Comparison of ENCODE assay signal across 27 cellular contexts in the genomic region with DNA sequence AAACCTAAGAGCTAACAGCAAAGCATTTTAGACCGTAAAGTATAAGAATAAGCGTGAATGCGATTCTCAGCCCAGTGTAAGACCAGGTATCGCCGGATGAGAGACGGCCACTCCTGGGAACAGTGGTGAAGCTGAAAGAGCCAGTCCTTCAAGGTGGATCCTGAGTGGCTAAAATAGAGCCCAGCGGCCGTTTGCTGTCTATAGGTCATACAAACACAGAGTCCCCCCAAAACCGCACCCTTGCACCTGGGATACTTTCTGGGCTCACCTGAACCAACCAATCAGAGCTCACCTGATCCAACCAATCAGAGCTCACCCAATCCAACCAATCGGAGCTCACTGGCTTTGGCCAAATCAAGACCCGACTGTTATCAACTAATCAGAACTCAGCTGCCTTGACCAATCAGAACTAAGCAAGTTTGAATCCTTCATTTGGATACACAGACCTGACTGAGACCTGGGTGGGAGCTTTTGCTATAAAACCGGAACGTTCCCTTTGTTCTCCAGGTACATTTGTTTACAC.
"Had no signal": no experiment of that assay in that cellular context is flagged by ENCODE, and none has a peak within 500 bp of the region (broad histone marks: within the 10 kb centered on the region; RNA-seq: fewer than 3 reads in every experiment).

No MANE protein-coding gene starts in this region.

- H3K36me3 ChIP-seq: ascending aorta, brain microvascular endothelial cell, neural progenitor cell, stomach, suprapubic skin, uterus had no signal

- FAIRE-seq: colon, endothelial cell of umbilical vein, frontal cortex had no signal

- H3K27ac ChIP-seq: ascending aorta, brain microvascular endothelial cell, dorsolateral prefrontal cortex, neural progenitor cell, skin epidermis, stomach, suprapubic skin, uterus had no signal

- H3K4me2 ChIP-seq: neural progenitor cell had no signal

- ATAC-seq: activated CD4-positive, CD25-positive, alpha-beta regulatory T cell treated with anti-CD3 and anti-CD28 coated beads, Interleukin-2, amount 50 U/mL, for 24 hours; activated T-cell treated with anti-CD3 and anti-CD28 coated beads, Interleukin-2, amount 50 U/mL, for 72 hours; effector memory CD8-positive, alpha-beta T cell; esophagus mucosa; naive thymus-derived CD8-positive, alpha-beta T cell; stimulated activated memory B cell treated with anti-CD40 and anti-IgM and Interleukin-4, amounts not matched to agents 10 μg/mL and 1 μg/mL and 100 μg/mL, for 72 hours had no signal

- H3K27me3 ChIP-seq: ascending aorta, brain microvascular endothelial cell, neural progenitor cell, stomach, uterus had no signal

- DNase-seq: activated CD4-positive, alpha-beta memory T cell treated with anti-CD3 and anti-CD28 coated beads, Interleukin-2, amount 10 ng/mL, durations not matched to agents 7 days and 5 days; activated CD4-positive, alpha-beta T cell treated with anti-CD3 and anti-CD28 coated beads, Interleukin-2, amount 10 ng/mL, durations not matched to agents 24 days and 14 days; activated effector memory CD4-positive, alpha-beta T cell treated with Interleukin-2 at 50 U/mL for 16 hours; activated naive CD4-positive, alpha-beta T cell treated with anti-CD3 and anti-CD28 coated beads, Interleukin-2, amount 10 ng/mL, durations not matched to agents 7 days and 5 days; activated T-cell treated with anti-CD3 and anti-CD28 coated beads, Interleukin-2, amount 50 U/mL, for 72 hours; brain microvascular endothelial cell; central memory CD4-positive, alpha-beta T cell; effector memory CD8-positive, alpha-beta T cell; islet precursor cell; retina; stimulated activated CD4-positive, alpha-beta T cell treated with anti-CD3 and anti-CD28 coated beads, Interleukin-15, amount 100 ng/mL, for 24 hours; stomach; trophoblast cell; uterus had no signal

- H3K9me3 ChIP-seq: ascending aorta, stomach, suprapubic skin, uterus had no signal

- H3K4me1 ChIP-seq: ascending aorta, uterus had no signal

- H3K9ac ChIP-seq: neural progenitor cell had no signal

- H3K4me3 ChIP-seq: ascending aorta, dorsolateral prefrontal cortex, lung, neural progenitor cell, skin epidermis, stomach, suprapubic skin, uterus had no signal

- H2AFZ ChIP-seq: neural progenitor cell had no signal
